Comparison of ENCODE assay signal across 24 cellular contexts in genomic region chr18:70166668-70167067, GRCh38. TPM values are rescaled to one million over a fixed set of nuclear protein-coding genes. Genes with fewer than 3 reads are reported as not detected.
A peak's percentile ranks its signal among the peaks of the same experiment; 100 is the strongest.
DNase-seq lines count a peak whose midpoint lies in the region; ATAC-seq, FAIRE-seq and TF ChIP-seq lines count a peak whose summit lies in the region.
"Had no signal": no experiment of that assay in that cellular context is flagged by ENCODE, and none has a peak within 500 bp of the region (broad histone marks: within the 10 kb centered on the region; RNA-seq: fewer than 3 reads in every experiment).

No MANE protein-coding gene starts in this region.

- H3K9me3 ChIP-seq in IMR-90 (ENCODE audit: control insufficient read depth, insufficient read depth, low read length) = no peaks in the 10 kb centered on the region
- H3K9me3 ChIP-seq in GM12878 (replicated peaks; ENCODE audit: control insufficient read depth, insufficient read depth, low read length) = peaks cover 7% of the 10 kb centered on the region; the same call in 2 of the 3 replicates
- H3K9me3 ChIP-seq in small intestine (ENCODE audit: control insufficient read depth, low read depth) = no peaks in the 10 kb centered on the region
- no peaks in the 10 kb centered on the region for H3K9me3 ChIP-seq in right atrium auricular region
- no peaks in the 10 kb centered on the region for H3K9me3 ChIP-seq in BE2C
- H3K9me3 ChIP-seq: heart right ventricle, vagina had no signal

- no peaks in the 10 kb centered on the region for H4K20me1 ChIP-seq in IMR-90 (ENCODE audit: insufficient read depth, low read length)
- no peaks in the 10 kb centered on the region for H4K20me1 ChIP-seq in GM12878 (ENCODE audit: control insufficient read depth, insufficient read depth)

- no peak overlapping the region; a peak in 1 of 4 replicates for H4K8ac ChIP-seq in IMR-90 (ENCODE audit: low read depth in 2 of 2, low read length in 2 of 2)

- H2AFZ ChIP-seq in IMR-90 (replicated peaks; ENCODE audit: low read length, poor library complexity) = no peak overlapping the region
- H2AFZ ChIP-seq in GM12878 (ENCODE audit: control insufficient read depth, low read depth, low read length) = no peak overlapping the region

- no peak overlapping the region for H3K4ac ChIP-seq in IMR-90 (ENCODE audit: low read depth, low read length)

- H3K36me3 ChIP-seq in IMR-90 (ENCODE audit: control insufficient read depth, insufficient read depth, low read length) = no peaks in the 10 kb centered on the region
- H3K36me3 ChIP-seq in GM12878 (ENCODE audit: control insufficient read depth in 2 of 2, insufficient read depth in 2 of 2, low read length in 1 of 2) = peaks cover 0 to 8% of the 10 kb centered on the region in 2 experiments; a peak in 3 of 4 replicates
- peaks cover 0 to 2% of the 10 kb centered on the region in 2 donors for H3K36me3 ChIP-seq in small intestine (ENCODE audit: control insufficient read depth in 2 of 2, insufficient read depth in 2 of 2, low read length in 2 of 2)
- peaks cover 7% of the 10 kb centered on the region for H3K36me3 ChIP-seq in right atrium auricular region
- H3K36me3 ChIP-seq in BE2C = 0 out of 2 replicates have a peak, but pooled peaks cover 4% of the 10 kb centered on the region
- H3K36me3 ChIP-seq: adrenal gland had no signal

- TF ChIP-seq CTCF in IMR-90 (conservative IDR thresholded peaks at IDR 0.05; ENCODE audit: low read depth, low read length) (no peak), GM12878 (IDR thresholded peaks at IDR 0.05 in 2 of 3, conservative IDR thresholded peaks at IDR 0.05 in 1 of 3; ENCODE audit: control insufficient read depth in 2 of 3, extremely low read depth in 1 of 3, insufficient read depth in 1 of 3, low read depth in 3 of 3, low read length in 3 of 3) (no peak), right atrium auricular region (IDR thresholded peaks at IDR 0.05) (no peak), BE2C (IDR thresholded peaks at IDR 0.05; ENCODE audit: low read depth, low read length) (no peak)

- WGBS in IMR-90 (ENCODE audit: extremely low coverage in 2 of 2, insufficient read length in 1 of 2), 2 experiments = no CpG with 5 or more reads among the region's 3 CpGs
- WGBS in GM12878 (ENCODE audit: insufficient coverage, insufficient replicate concordance, low lambda C conversion rate, missing lambda C conversion rate) = 95% methylated on average over 3 of the region's 3 CpGs
- WGBS in small intestine, 3 donors = 49 to 68% (median 65%) methylated on average over 3 of the region's 3 CpGs

- SMC1A ChIA-PET in GM12878 (lab: Charles Lee; ENCODE audit: uncharacterized antibody, unreplicated experiment) = interaction anchor here (0.5 to 2.9 kb wide), 6 partner anchors 8 to 288 kb away, joined by 3 to 18 read pairs (median 4); partner anchors contain the start of gene RTTN

- H3K14ac ChIP-seq in IMR-90 (replicated peaks; ENCODE audit: low read depth, low read length) = no peak overlapping the region; the same call in 1 of the 2 replicates

- H3K27ac ChIP-seq in IMR-90 (ENCODE audit: insufficient read depth, low read length) (no peak overlapping the region), GM12878 (ENCODE audit: control insufficient read depth, insufficient read depth) (peak overlapping the region; percentile 38; the same call in 1 of the 2 replicates), small intestine (ENCODE audit: low read depth in 1 of 2, low read length in 1 of 2) (no peak overlapping the region), right atrium auricular region (no peak overlapping the region)
- H3K27ac ChIP-seq: adrenal gland, vagina had no signal

- H3K9ac ChIP-seq in IMR-90 (ENCODE audit: low read depth, low read length) (no peak overlapping the region), GM12878 (ENCODE audit: control insufficient read depth, insufficient read depth, low read length) (no peak overlapping the region)

- no peak overlapping the region for H4K91ac ChIP-seq in IMR-90 (ENCODE audit: insufficient read depth, low read depth, low read length)

- H3K4me1 ChIP-seq in IMR-90 (ENCODE audit: control insufficient read depth, insufficient read depth, low read length) (peaks cover 2% of the 10 kb centered on the region; the same call in 1 of the 2 replicates), GM12878 (ENCODE audit: control insufficient read depth, insufficient read depth, low read length) (0 out of 2 replicates have a peak, but pooled peaks cover 3% of the 10 kb centered on the region), small intestine (ENCODE audit: control insufficient read depth in 2 of 2, insufficient read depth in 1 of 2, low read depth in 1 of 2, low read length in 1 of 2) (no peaks in the 10 kb centered on the region), right atrium auricular region (no peaks in the 10 kb centered on the region), BE2C (no peaks in the 10 kb centered on the region)
- H3K4me1 ChIP-seq: heart right ventricle had no signal

- TF ChIP-seq EP300 in GM12878 (IDR thresholded peaks at IDR 0.05; ENCODE audit: borderline replicate concordance in 1 of 2, control insufficient read depth in 1 of 2, low read depth in 2 of 2, low read length in 2 of 2) = no peak

- H3K79me1 ChIP-seq in IMR-90 (ENCODE audit: low read depth in 1 of 2, low read length in 2 of 2) = 0 out of 4 replicates have a peak, but pooled peaks cover 0 to 10% of the 10 kb centered on the region in 2 experiments

- H2BK5ac ChIP-seq in IMR-90 (ENCODE audit: low read depth, low read length, poor library complexity, severe bottlenecking) = peak overlapping the region; percentile 25

- in situ Hi-C loops in IMR-90 (cut with MboI; ENCODE audit: low sequenced_read_pairs) (no loop called here), GM12878 (cut with MboI) (no loop called here)

- H3K79me2 ChIP-seq in GM12878 (ENCODE audit: control insufficient read depth, insufficient read depth, low read length) = no peaks in the 10 kb centered on the region; the same call in none of the 2 replicates

- dilution Hi-C loops in IMR-90 (cut with HindIII; ENCODE audit: low sequenced_read_pairs, unreplicated experiment) = no loop called here

- H3K18ac ChIP-seq in IMR-90 (ENCODE audit: low read depth, low read length) = peak overlapping the region; percentile 64; the same call in 1 of the 2 replicates

- no peak for TF ChIP-seq RAD21 in IMR-90 (IDR thresholded peaks at IDR 0.05; ENCODE audit: low read length)
- TF ChIP-seq RAD21 in GM12878 (IDR thresholded peaks at IDR 0.05; ENCODE audit: insufficient read depth, low read depth, low read length) = no peak

- H3K27me3 ChIP-seq in IMR-90 (ENCODE audit: control insufficient read depth, insufficient read depth, low read length) = no peaks in the 10 kb centered on the region
- no peaks in the 10 kb centered on the region for H3K27me3 ChIP-seq in GM12878 (replicated peaks in 1 of 2; ENCODE audit: control insufficient read depth in 2 of 2, insufficient read depth in 2 of 2, low read length in 1 of 2)
- H3K27me3 ChIP-seq in small intestine (ENCODE audit: control insufficient read depth in 2 of 2, insufficient read depth in 2 of 2, low read length in 2 of 2) = no peaks in the 10 kb centered on the region
- no peaks in the 10 kb centered on the region for H3K27me3 ChIP-seq in right atrium auricular region
- H3K27me3 ChIP-seq in BE2C = no peaks in the 10 kb centered on the region
- H3K27me3 ChIP-seq: adrenal gland, heart right ventricle, vagina had no signal

- RAD21 ChIA-PET in GM12878 (lab: Charles Lee; ENCODE audit: unreplicated experiment) = interaction anchor here (0.9 to 1.3 kb wide), 4 partner anchors 8 to 39 kb away, joined by 3 to 5 read pairs (median 4); partner anchors contain the start of gene RTTN

- no peak overlapping the region for H2AK9ac ChIP-seq in IMR-90 (replicated peaks; ENCODE audit: low read depth, low read length, poor library complexity)

- H3K56ac ChIP-seq in IMR-90 (ENCODE audit: extremely low read depth, insufficient read depth, low read length) = no peak overlapping the region

- TF ChIP-seq POLR2A in IMR-90 (IDR thresholded peaks at IDR 0.05; ENCODE audit: low read depth, low read length) (no peak), GM12878 (IDR thresholded peaks at IDR 0.05; ENCODE audit: low read depth, low read length) (no peak)

- DNase-seq in IMR-90 (no peak), GM12878 (ENCODE audit: low read depth, low spot score) (no peak), small intestine (no peak), DMS79 treated with DMSO at 0.1 percent for 48 hours (lab: John Stamatoyannopoulos, UW) (no peak), OCI-M2 (lab: John Stamatoyannopoulos, UW; ENCODE audit: unreplicated experiment) (no peak), right atrium auricular region (ENCODE audit: low spot score) (no peak), BE2C (no peak)
- DNase-seq: activated CD4-positive, alpha-beta T cell treated with anti-CD3 and anti-CD28 coated beads for 36 hours; activated CD8-positive, alpha-beta memory T cell treated with anti-CD3 and anti-CD28 coated beads for 24 hours; activated naive CD4-positive, alpha-beta T cell treated with Interleukin-2 at 50 U/mL for 16 hours; activated T-cell treated with anti-CD3 and anti-CD28 coated beads, Interleukin-2, amount 50 U/mL, for 4 hours; adrenal gland; erythroblast; foreskin melanocyte; H9; heart right ventricle; NCI-H1105 treated with DMSO at 0.1 percent for 48 hours; NCI-H2029; NCI-H2227 treated with DMSO at 0.1 percent for 48 hours; NCI-H69; SIG-M5 had no signal

- POLR2A ChIA-PET in IMR-90 (lab: Charles Lee; ENCODE audit: unreplicated experiment) = no interaction called here
- POLR2A ChIA-PET in GM12878 (lab: Charles Lee) = interaction anchor here (0.8 kb wide), 1 partner anchor 18 kb away, joined by 3 read pairs; no protein-coding TSS in a partner anchor

- intact Hi-C loops in IMR-90 (cut with micrococcal nuclease) (no loop called here), GM12878 (cut with micrococcal nuclease; ENCODE audit: unreplicated experiment) (no loop called here)

- no peak overlapping the region for H2BK120ac ChIP-seq in IMR-90 (ENCODE audit: low read depth, low read length)

- H3K9me1 ChIP-seq in IMR-90 (ENCODE audit: insufficient read depth, low read length) = no peaks in the 10 kb centered on the region

- FAIRE-seq in GM12878 (lab: Jason Lieb, UNC) (no peak), islet of Langerhans (lab: Jason Lieb, UNC) (peak; percentile 97), small intestine (lab: Jason Lieb, UNC) (peak; percentile 72)
- FAIRE-seq: RCC 7860 had no signal

- ATAC-seq in IMR-90 (ENCODE audit: low read depth) (peak; percentile 50), GM12878 (peak; percentile 52)
- ATAC-seq: activated CD4-positive, alpha-beta T cell treated with anti-CD3 and anti-CD28 coated beads for 36 hours; activated T-cell treated with anti-CD3 and anti-CD28 coated beads, Interleukin-2, amount 50 U/mL, for 4 hours; heart right ventricle had no signal

- H2BK20ac ChIP-seq in IMR-90 (ENCODE audit: low read depth, low read length) = no peak overlapping the region

- H3K4me2 ChIP-seq in IMR-90 (ENCODE audit: low read depth, low read length) (peak overlapping the region; percentile 85), GM12878 (ENCODE audit: control insufficient read depth, insufficient read depth) (peak overlapping the region; percentile 69; the same call in 1 of the 2 replicates)

- CTCF ChIA-PET in IMR-90 (lab: Yijun Ruan, JAX) = interaction anchor here (0.8 to 1.0 kb wide), 3 partner anchors 12 to 283 kb away, joined by 3 to 4 read pairs (median 3); no protein-coding TSS in a partner anchor
- CTCF ChIA-PET in GM12878 (lab: Yijun Ruan, JAX) = interaction anchor here (0.6 to 2.9 kb wide), 5 partner anchors 14 to 288 kb away, joined by 3 to 14 read pairs (median 8); no protein-coding TSS in a partner anchor

- H3K4me3 ChIP-seq in IMR-90 (ENCODE audit: insufficient read depth, low read depth, low read length) (no peak overlapping the region), GM12878 (no peak overlapping the region), small intestine (ENCODE audit: low read depth in 1 of 2, low read length in 2 of 2) (no peak overlapping the region), right atrium auricular region (no peak overlapping the region), BE2C (ENCODE audit: low read depth, low read length) (no peak overlapping the region)
- H3K4me3 ChIP-seq: heart right ventricle, vagina had no signal

- BruUV-seq in IMR-90 (replicated peaks; lab: Mats Ljungman, UMichigan) (no TSS peak), GM12878 (replicated peaks; lab: Mats Ljungman, UMichigan) (no TSS peak)

- peak overlapping the region; percentile 64; the same call in 1 of the 2 replicates for H4K5ac ChIP-seq in IMR-90 (ENCODE audit: low read depth, low read length)

- peak overlapping the region; percentile 0; the same call in 1 of the 3 replicates for H2BK15ac ChIP-seq in IMR-90 (ENCODE audit: low read depth, low read length)

- H3K23ac ChIP-seq in IMR-90 (ENCODE audit: low read depth, low read length) = no peak overlapping the region

- no peak overlapping the region for H2AK5ac ChIP-seq in IMR-90 (ENCODE audit: low read depth, low read length)

RNA-seq across cellular contexts. Expression of gene RTTN, which starts 38.8 kb away (rescaled TPM):
- total RNA-seq in IMR-90 (2012; rRNA removed) = 19.9 and 21.9 TPM in 2 replicates
- polyA plus RNA-seq in IMR-90 (2012; rRNA removed) = 4.8 and 5.8 TPM in 2 replicates
- polyA plus RNA-seq in IMR-90 (2012; cell fraction: cytosol; rRNA removed) = 1.1 and 1.9 TPM in 2 replicates
- 2.9 and 18.0 TPM in 2 replicates for polyA plus RNA-seq in IMR-90 (2012; cell fraction: nucleus; rRNA removed; ENCODE audit: low replicate concordance)
- 252 and 260 TPM in 2 replicates for total RNA-seq in GM12878 (2013; cell fraction: nucleolus; rRNA removed)
- 36.6 and 40.9 TPM in 2 replicates for total RNA-seq in GM12878 (2014; rRNA removed)
- 34.6 and 35.7 TPM in 2 replicates for total RNA-seq in GM12878 (2014; rRNA removed; fragmentation: Illumina TruSeq; extraction: Trizol)
- total RNA-seq in GM12878 (2021) = 22.4 and 22.5 TPM in 2 replicates
- polyA plus RNA-seq in GM12878 (2011; ENCODE audit: low read depth) = 6.9 TPM
- polyA plus RNA-seq in GM12878 (2011; rRNA removed) = 16.9 and 20.3 TPM in 2 replicates
- 8.4 and 9.0 TPM in 2 replicates for polyA plus RNA-seq in GM12878 (2011; cell fraction: cytosol; rRNA removed)
- 33.1 and 38.0 TPM in 2 replicates for polyA plus RNA-seq in GM12878 (2011; cell fraction: nucleus; rRNA removed)
- polyA plus RNA-seq in GM12878 (2012) = 8.6 and 12.1 TPM in 2 replicates
- polyA plus RNA-seq in GM12878 (2014; fragmentation: Illumina TruSeq; extraction: Trizol) = 17.9 and 21.5 TPM in 2 replicates
- polyA plus RNA-seq in GM12878 (2014; fragmentation: Nextera tagmentation; extraction: Ambion mirVana) = 10 to 100 TPM in 1 of 2 experiments, 1 to 10 TPM in 1; 9.4 to 12.3 TPM
- 13.4 and 14.5 TPM in 2 replicates for polyA plus RNA-seq in GM12878 (2014; rRNA removed)
- polyA plus RNA-seq in GM12878 (2016; fragmentation: Nextera tagmentation; extraction: Ambion mirVana) = 10 to 100 TPM; 11.8 to 12.8 TPM
- polyA minus RNA-seq in GM12878 (2011; rRNA and poly(A)+ RNA removed) = 76.1 and 82.1 TPM in 2 replicates
- 11.7 and 13.1 TPM in 2 replicates for polyA minus RNA-seq in GM12878 (2011; cell fraction: cytosol; rRNA and poly(A)+ RNA removed)
- 131 and 224 TPM in 2 replicates for polyA minus RNA-seq in GM12878 (2011; cell fraction: nucleus; rRNA and poly(A)+ RNA removed)
- 1 to 10 TPM in 2 of 3 donors, under 1 TPM in 1; 0.89 to 3.7 (median 1.1) TPM for polyA plus RNA-seq in small intestine
- 1 to 10 TPM; 6.3 to 8.0 TPM for total RNA-seq in right atrium auricular region
- 5.2 TPM for polyA plus RNA-seq in BE2C (2012; ENCODE audit: insufficient read depth, insufficient read length, low read depth)
